ENCODE assay signal across 1 cellular context in the genomic region with DNA sequence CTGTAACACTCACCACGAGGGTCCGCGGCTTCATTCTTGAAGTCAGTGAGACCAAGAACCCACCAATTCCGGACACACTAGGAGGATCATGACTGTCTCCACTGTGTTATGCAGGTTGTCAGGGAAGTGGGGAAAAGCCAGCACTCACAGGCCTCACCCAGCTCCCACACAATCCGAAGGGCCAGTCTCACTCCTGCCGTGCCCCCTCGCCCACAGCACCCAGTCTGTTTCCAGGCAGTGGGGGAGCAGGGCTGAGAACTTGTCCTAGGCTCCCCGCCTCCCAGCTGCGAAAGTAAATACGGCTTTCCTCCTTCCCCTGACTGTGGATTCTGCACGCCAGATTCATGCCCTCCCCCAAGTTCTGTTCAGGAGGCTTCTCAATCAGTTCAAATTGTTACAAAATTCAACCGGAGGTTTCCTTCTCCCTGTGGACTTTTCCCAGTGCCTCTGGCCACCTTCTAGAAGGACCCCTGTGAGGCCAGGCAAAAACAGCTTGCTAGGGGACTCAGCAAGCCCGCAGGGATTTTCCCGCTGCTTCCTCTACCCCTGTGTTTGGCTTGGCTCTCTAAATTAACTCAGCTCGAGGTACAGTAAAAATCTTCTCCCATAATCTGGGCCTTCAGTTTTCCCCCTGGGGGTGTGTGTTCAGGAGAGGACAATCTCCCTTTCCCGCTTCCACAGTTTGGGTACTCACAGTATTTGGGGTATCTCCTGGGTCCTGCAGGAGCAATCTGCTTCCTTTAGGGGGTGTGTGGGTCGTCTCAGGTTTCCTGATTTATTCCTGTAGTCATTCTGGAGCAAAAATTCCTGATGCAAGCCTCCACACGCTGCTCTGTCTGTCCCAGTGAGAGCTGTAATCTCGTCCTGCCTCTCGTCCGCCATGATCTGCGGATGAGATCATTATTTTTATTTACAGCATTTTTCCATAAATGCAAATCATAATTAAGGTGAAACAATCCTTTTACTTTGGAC.
TF ChIP-seq lines count a peak whose summit lies in the region.

No MANE protein-coding gene starts in this region.

TF ChIP-seq in GM23338, 12 proteins besides CTCF, POLR2A, EP300 and RAD21:
- TF ChIP-seq REST (IDR thresholded peaks at IDR 0.05; ENCODE audit: unreplicated experiment) (no peak), CREB1 (CRISPR knock-in tag; IDR thresholded peaks at IDR 0.05; ENCODE audit: low read depth) (no peak), JUNB (IDR thresholded peaks at IDR 0.05; ENCODE audit: unreplicated experiment) (no peak), POLR2AphosphoS5 (IDR thresholded peaks at IDR 0.05; ENCODE audit: low read depth) (no peak), EZH2 (IDR thresholded peaks at IDR 0.05; ENCODE audit: low read depth, unreplicated experiment) (no peak), STAT1 (IDR thresholded peaks at IDR 0.05; ENCODE audit: unreplicated experiment) (no peak)
- TF ChIP-seq, protein P1, sequence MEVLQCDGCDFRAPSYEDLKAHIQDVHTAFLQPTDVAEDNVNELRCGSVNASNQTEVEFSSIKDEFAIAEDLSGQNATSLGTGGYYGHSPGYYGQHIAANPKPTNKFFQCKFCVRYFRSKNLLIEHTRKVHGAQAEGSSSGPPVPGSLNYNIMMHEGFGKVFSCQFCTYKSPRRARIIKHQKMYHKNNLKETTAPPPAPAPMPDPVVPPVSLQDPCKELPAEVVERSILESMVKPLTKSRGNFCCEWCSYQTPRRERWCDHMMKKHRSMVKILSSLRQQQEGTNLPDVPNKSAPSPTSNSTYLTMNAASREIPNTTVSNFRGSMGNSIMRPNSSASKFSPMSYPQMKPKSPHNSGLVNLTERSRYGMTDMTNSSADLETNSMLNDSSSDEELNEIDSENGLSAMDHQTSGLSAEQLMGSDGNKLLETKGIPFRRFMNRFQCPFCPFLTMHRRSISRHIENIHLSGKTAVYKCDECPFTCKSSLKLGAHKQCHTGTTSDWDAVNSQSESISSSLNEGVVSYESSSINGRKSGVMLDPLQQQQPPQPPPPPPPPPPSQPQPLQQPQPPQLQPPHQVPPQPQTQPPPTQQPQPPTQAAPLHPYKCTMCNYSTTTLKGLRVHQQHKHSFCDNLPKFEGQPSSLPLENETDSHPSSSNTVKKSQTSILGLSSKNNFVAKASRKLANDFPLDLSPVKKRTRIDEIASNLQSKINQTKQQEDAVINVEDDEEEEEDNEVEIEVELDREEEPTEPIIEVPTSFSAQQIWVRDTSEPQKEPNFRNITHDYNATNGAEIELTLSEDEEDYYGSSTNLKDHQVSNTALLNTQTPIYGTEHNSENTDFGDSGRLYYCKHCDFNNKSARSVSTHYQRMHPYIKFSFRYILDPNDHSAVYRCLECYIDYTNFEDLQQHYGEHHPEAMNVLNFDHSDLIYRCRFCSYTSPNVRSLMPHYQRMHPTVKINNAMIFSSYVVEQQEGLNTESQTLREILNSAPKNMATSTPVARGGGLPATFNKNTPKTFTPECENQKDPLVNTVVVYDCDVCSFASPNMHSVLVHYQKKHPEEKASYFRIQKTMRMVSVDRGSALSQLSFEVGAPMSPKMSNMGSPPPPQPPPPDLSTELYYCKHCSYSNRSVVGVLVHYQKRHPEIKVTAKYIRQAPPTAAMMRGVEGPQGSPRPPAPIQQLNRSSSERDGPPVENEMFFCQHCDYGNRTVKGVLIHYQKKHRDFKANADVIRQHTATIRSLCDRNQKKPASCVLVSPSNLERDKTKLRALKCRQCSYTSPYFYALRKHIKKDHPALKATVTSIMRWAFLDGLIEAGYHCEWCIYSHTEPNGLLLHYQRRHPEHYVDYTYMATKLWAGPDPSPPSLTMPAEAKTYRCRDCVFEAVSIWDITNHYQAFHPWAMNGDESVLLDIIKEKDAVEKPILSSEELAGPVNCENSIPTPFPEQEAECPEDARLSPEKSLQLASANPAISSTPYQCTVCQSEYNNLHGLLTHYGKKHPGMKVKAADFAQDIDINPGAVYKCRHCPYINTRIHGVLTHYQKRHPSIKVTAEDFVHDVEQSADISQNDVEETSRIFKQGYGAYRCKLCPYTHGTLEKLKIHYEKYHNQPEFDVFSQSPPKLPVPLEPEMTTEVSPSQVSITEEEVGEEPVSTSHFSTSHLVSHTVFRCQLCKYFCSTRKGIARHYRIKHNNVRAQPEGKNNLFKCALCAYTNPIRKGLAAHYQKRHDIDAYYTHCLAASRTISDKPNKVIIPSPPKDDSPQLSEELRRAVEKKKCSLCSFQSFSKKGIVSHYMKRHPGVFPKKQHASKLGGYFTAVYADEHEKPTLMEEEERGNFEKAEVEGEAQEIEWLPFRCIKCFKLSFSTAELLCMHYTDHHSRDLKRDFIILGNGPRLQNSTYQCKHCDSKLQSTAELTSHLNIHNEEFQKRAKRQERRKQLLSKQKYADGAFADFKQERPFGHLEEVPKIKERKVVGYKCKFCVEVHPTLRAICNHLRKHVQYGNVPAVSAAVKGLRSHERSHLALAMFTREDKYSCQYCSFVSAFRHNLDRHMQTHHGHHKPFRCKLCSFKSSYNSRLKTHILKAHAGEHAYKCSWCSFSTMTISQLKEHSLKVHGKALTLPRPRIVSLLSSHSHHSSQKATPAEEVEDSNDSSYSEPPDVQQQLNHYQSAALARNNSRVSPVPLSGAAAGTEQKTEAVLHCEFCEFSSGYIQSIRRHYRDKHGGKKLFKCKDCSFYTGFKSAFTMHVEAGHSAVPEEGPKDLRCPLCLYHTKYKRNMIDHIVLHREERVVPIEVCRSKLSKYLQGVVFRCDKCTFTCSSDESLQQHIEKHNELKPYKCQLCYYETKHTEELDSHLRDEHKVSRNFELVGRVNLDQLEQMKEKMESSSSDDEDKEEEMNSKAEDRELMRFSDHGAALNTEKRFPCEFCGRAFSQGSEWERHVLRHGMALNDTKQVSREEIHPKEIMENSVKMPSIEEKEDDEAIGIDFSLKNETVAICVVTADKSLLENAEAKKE (CRISPR knock-in tag; IDR thresholded peaks at IDR 0.05) = no peak
TF ChIP-seq in GM23338: peak in this region for 0.
